Comparison of ENCODE assay signal across 8 cellular contexts in genomic region chr5:95808686-95809413, GRCh38. TPM values are rescaled to one million over a fixed set of nuclear protein-coding genes. Genes with fewer than 3 reads are reported as not detected.
A peak's percentile ranks its signal among the peaks of the same experiment; 100 is the strongest.
DNase-seq lines count a peak whose midpoint lies in the region; ATAC-seq, FAIRE-seq and TF ChIP-seq lines count a peak whose summit lies in the region.

No MANE protein-coding gene starts in this region.

- no peaks in the 10 kb centered on the region for H3K27me3 Mint-ChIP-seq in activated naive CD8-positive, alpha-beta T cell treated with anti-CD3 and anti-CD28 coated beads, Interleukin-2, amount 50 U/mL, for 24 hours

- peaks cover 3% of the 10 kb centered on the region for H3K36me3 Mint-ChIP-seq in activated naive CD8-positive, alpha-beta T cell treated with anti-CD3 and anti-CD28 coated beads, Interleukin-2, amount 50 U/mL, for 24 hours (ENCODE audit: low read depth)

- H3K27ac Mint-ChIP-seq in activated naive CD8-positive, alpha-beta T cell treated with anti-CD3 and anti-CD28 coated beads, Interleukin-2, amount 50 U/mL, for 24 hours, result peak overlapping the region; percentile 67

- H3K4me3 ChIP-seq in SK-N-MC, result peak overlapping the region; percentile 68
- peak overlapping the region in 1 of 2 donors; percentile 3 for H3K4me3 ChIP-seq in kidney (ENCODE audit: low read length in 2 of 2)

- peak overlapping the region; percentile 52 for H3K9ac ChIP-seq in SK-N-MC (ENCODE audit: insufficient read length)
- H3K9ac ChIP-seq in kidney (ENCODE audit: low read length in 2 of 2), result peak overlapping the region in 1 of 2 donors; percentile 47

- no peak for FAIRE-seq in kidney (lab: Jason Lieb, UNC)

- H3K9me3 ChIP-seq in SK-N-MC (ENCODE audit: low read depth, low read length) (no peaks in the 10 kb centered on the region), kidney (ENCODE audit: control insufficient read depth in 1 of 2, low read length in 2 of 2) (no peaks in the 10 kb centered on the region)

- H3K36me3 ChIP-seq in SK-N-MC (ENCODE audit: insufficient read depth, low read length), result no peaks in the 10 kb centered on the region; the same call in 1 of the 2 replicates
- H3K36me3 ChIP-seq in kidney (ENCODE audit: control insufficient read depth in 1 of 2, insufficient read depth in 2 of 2, low read length in 2 of 2), result peaks cover 0 to 3% of the 10 kb centered on the region in 2 donors

- no peaks in the 10 kb centered on the region for H3K9me3 Mint-ChIP-seq in activated naive CD8-positive, alpha-beta T cell treated with anti-CD3 and anti-CD28 coated beads, Interleukin-2, amount 50 U/mL, for 24 hours

- DNase-seq in SK-N-MC (ENCODE audit: low read depth, low spot score), result peak; percentile 97
- peak; percentile 71 for DNase-seq in activated naive CD8-positive, alpha-beta T cell treated with anti-CD3 and anti-CD28 coated beads, Interleukin-2, amount 50 U/mL, for 24 hours
- peak; percentile 90 for DNase-seq in kidney
- DNase-seq in stimulated activated CD8-positive, alpha-beta memory T cell treated with anti-CD3 and anti-CD28 coated beads, Interleukin-12 subunit alpha, Interleukin-12 subunit beta, amount 100 ng/mL, for 24 hours (ENCODE audit: extremely low read depth), result peak; percentile 43
- no peak for DNase-seq in D341Med (ENCODE audit: low spot score)
- no peak for DNase-seq in NCI-H2171 (lab: John Stamatoyannopoulos, UW)

- peaks cover 56% of the 10 kb centered on the region for H3K4me1 Mint-ChIP-seq in activated naive CD8-positive, alpha-beta T cell treated with anti-CD3 and anti-CD28 coated beads, Interleukin-2, amount 50 U/mL, for 24 hours

- H3K4me3 Mint-ChIP-seq in activated naive CD8-positive, alpha-beta T cell treated with anti-CD3 and anti-CD28 coated beads, Interleukin-2, amount 50 U/mL, for 24 hours, result peak overlapping the region; percentile 47

- TF ChIP-seq CTCF in kidney (IDR thresholded peaks at IDR 0.05; ENCODE audit: borderline replicate concordance, extremely low read depth, insufficient read depth), result no peak

- intact Hi-C loops in kidney (cut with DNase I), result no loop called here

- H3K27ac ChIP-seq in SK-N-MC, result peak overlapping the region; percentile 95
- peak overlapping the region; percentile 61 to 71 for H3K27ac ChIP-seq in kidney (ENCODE audit: low read depth in 2 of 2, low read length in 2 of 2)

- peaks cover 33 to 52% of the 10 kb centered on the region in 2 donors for H3K4me1 ChIP-seq in kidney (ENCODE audit: control insufficient read depth in 1 of 2, insufficient read depth in 1 of 2, low read depth in 1 of 2, low read length in 2 of 2)

- ATAC-seq in GM19023 (IDR thresholded peaks at IDR 0.05; ENCODE audit: unreplicated experiment) (peak; percentile 99), HG03025 (IDR thresholded peaks at IDR 0.05; ENCODE audit: low FRiP score, unreplicated experiment) (peak; percentile 99)
- ATAC-seq in activated naive CD8-positive, alpha-beta T cell treated with anti-CD3 and anti-CD28 coated beads, Interleukin-2, amount 50 U/mL, for 24 hours, result peak; percentile 99

RNA-seq across cellular contexts. Expression of gene GLRX, which starts 13.7 kb away (rescaled TPM):
- 57.4 TPM for total RNA-seq in kidney
- polyA plus RNA-seq in kidney (ENCODE audit: insufficient read depth, low read depth, low replicate concordance), result 324 TPM

Comparison
In these comparisons a context has a peak if more than half of its experiments do, and no peak if none do; other contexts are left out.
1. DNase-seq: peak in SK-N-MC (single experiment), activated naive CD8-positive, alpha-beta T cell treated with anti-CD3 and anti-CD28 coated beads, Interleukin-2, amount 50 U/mL, for 24 hours (single experiment), kidney (single experiment) and stimulated activated CD8-positive, alpha-beta memory T cell treated with anti-CD3 and anti-CD28 coated beads, Interleukin-12 subunit alpha, Interleukin-12 subunit beta, amount 100 ng/mL, for 24 hours (single experiment); none in D341Med (single experiment) and NCI-H2171 (single experiment).
2. Peak in every context shown above with its lines, with median percentiles within 50 percentile points of each other: ATAC-seq.